19 cellular contexts compared by ENCODE assay signal in genomic region chr11:60934091-60934789, GRCh38.
"Had no signal": no experiment of that assay in that cellular context is flagged by ENCODE, and none has a peak within 500 bp of the region (broad histone marks: within the 10 kb centered on the region; RNA-seq: fewer than 3 reads in every experiment).

No MANE protein-coding gene starts in this region.

- DNase-seq: activated CD4-positive, alpha-beta T cell treated with anti-CD3 and anti-CD28 coated beads for 1 hour; activated CD4-positive, alpha-beta T cell treated with anti-CD3 and anti-CD28 coated beads, Interleukin-2, amount 50 U/mL, for 4 hours; activated effector memory CD4-positive, alpha-beta T cell treated with anti-CD3 and anti-CD28 coated beads, Interleukin-2, amount 50 U/mL, for 16 hours; activated naive CD4-positive, alpha-beta T cell treated with anti-CD3 and anti-CD28 coated beads, Interleukin-2, amount 50 U/mL, for 16 hours; activated T-cell treated with anti-CD3 and anti-CD28 coated beads, Interleukin-2, amount 50 U/mL, for 72 hours; aorta; cortex of kidney; hypothalamus; islet precursor cell; midbrain; right lobe of liver; small intestine; stimulated activated CD4-positive, alpha-beta T cell treated with anti-CD3 and anti-CD28 coated beads, Interleukin-4, amount 100 ng/mL, for 1 hour; thyroid gland had no signal

- H3K4me1 Mint-ChIP-seq: central memory CD8-positive, alpha-beta T cell; stimulated activated effector memory CD8-positive, alpha-beta T cell treated with anti-CD3 and anti-CD28 coated beads, Interleukin-12 subunit alpha, Interleukin-12 subunit beta, amount 100 ng/mL, for 72 hours had no signal

- H3K9me3 ChIP-seq: ovary, right lobe of liver, thyroid gland had no signal

- H3K27me3 ChIP-seq: ovary, right lobe of liver, thyroid gland had no signal

- ATAC-seq: activated T-cell treated with anti-CD3 and anti-CD28 coated beads, Interleukin-2, amount 50 U/mL, for 72 hours; stimulated activated effector memory CD8-positive, alpha-beta T cell treated with anti-CD3 and anti-CD28 coated beads, Interleukin-12 subunit alpha, Interleukin-12 subunit beta, amount 100 ng/mL, for 72 hours had no signal

- H3K27ac ChIP-seq: ovary, right lobe of liver, thyroid gland had no signal

- H3K9me3 Mint-ChIP-seq: activated T-cell treated with anti-CD3 and anti-CD28 coated beads, Interleukin-2, amount 50 U/mL, for 72 hours; central memory CD8-positive, alpha-beta T cell; neural crest cell; stimulated activated effector memory CD8-positive, alpha-beta T cell treated with anti-CD3 and anti-CD28 coated beads, Interleukin-12 subunit alpha, Interleukin-12 subunit beta, amount 100 ng/mL, for 72 hours had no signal

- H3K4me1 ChIP-seq: right lobe of liver had no signal

- H3K4me3 ChIP-seq: lung, ovary, right lobe of liver, thyroid gland had no signal

- H3K27ac Mint-ChIP-seq: activated T-cell treated with anti-CD3 and anti-CD28 coated beads, Interleukin-2, amount 50 U/mL, for 72 hours; stimulated activated effector memory CD8-positive, alpha-beta T cell treated with anti-CD3 and anti-CD28 coated beads, Interleukin-12 subunit alpha, Interleukin-12 subunit beta, amount 100 ng/mL, for 72 hours had no signal

- H3K4me3 Mint-ChIP-seq: activated T-cell treated with anti-CD3 and anti-CD28 coated beads, Interleukin-2, amount 50 U/mL, for 72 hours; central memory CD8-positive, alpha-beta T cell; neural crest cell; stimulated activated effector memory CD8-positive, alpha-beta T cell treated with anti-CD3 and anti-CD28 coated beads, Interleukin-12 subunit alpha, Interleukin-12 subunit beta, amount 100 ng/mL, for 72 hours had no signal

- H3K36me3 Mint-ChIP-seq: stimulated activated effector memory CD8-positive, alpha-beta T cell treated with anti-CD3 and anti-CD28 coated beads, Interleukin-12 subunit alpha, Interleukin-12 subunit beta, amount 100 ng/mL, for 72 hours had no signal

- H3K36me3 ChIP-seq: ovary, right lobe of liver, thyroid gland had no signal
